8 cellular contexts compared by ENCODE assay signal in the genomic region with DNA sequence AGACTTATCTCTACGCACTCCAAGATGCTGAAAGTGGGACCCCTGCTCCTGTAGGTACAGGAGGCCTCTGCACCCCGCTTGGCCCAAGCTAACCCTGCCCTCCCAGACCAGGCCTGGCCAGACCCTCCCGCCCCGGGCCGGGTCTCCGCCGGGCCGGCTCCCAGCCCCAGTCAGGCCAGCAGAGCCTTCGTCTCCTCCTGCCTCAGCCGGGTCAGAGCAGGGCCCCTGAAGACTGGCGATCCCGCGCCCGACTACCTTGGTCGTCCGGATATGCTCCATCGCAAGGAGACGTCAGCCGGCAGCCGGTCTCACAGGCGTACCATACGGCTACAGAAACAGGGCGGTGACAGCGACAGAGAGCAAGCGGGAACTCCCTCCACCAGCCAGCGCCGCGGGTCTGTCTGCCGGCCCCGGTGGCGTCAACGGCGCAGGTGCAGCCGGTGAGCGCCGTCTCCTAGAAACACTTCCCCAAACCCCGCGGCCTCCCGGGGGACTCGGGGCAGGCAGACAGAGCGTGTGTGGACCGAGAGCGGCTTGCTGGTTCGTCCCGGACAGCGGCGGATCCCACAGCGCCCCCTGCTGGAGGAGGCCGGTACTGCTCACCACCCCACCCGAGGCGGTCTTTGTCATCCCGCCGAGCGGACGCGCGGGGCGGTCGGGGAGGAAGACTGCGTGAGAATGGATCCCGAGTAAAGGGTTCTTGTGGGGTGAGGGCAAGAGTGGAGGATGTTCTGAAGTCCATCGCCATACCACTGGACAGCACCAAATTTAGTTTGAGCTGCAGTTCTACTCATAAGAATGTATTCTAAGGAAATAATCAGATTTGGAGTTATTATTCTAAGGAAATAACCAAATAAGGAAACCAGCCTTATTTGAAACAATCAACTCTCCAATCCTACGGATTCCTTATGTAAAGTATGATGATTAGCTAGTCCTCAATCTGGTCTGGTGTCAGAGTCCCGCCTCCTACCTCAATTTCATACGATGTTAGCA. TPM values are rescaled to one million over a fixed set of nuclear protein-coding genes. Genes with fewer than 3 reads are reported as not detected.
DNase-seq lines count a peak whose midpoint lies in the region; ATAC-seq and TF ChIP-seq lines count a peak whose summit lies in the region.

A gene (minus strand): TSS at position 520 of the 993 bp plus-strand sequence. CDS start 241 bp downstream, at position 279.

- H2BK15ac ChIP-seq in neuronal stem cell (ENCODE audit: low read length) = no peak within 1 kb of the TSS

- H3K36me3 ChIP-seq in HAP-1 (replicated peaks) = no peaks in the 10 kb centered on the region
- H3K36me3 ChIP-seq in MM.1S (replicated peaks; ENCODE audit: insufficient read depth, low read length) = no peaks in the 10 kb centered on the region
- H3K36me3 ChIP-seq in SJCRH30 = no peaks in the 10 kb centered on the region; the same call in 1 of the 2 replicates
- no peaks in the 10 kb centered on the region for H3K36me3 ChIP-seq in neuronal stem cell (replicated peaks in 1 of 2; ENCODE audit: control insufficient read depth in 2 of 2, insufficient read depth in 2 of 2, low read length in 2 of 2)

- H3K9ac ChIP-seq in MM.1S (ENCODE audit: low read length) (peak within 1 kb of the TSS; percentile 96), neuronal stem cell (ENCODE audit: low read depth, low read length, poor library complexity) (peak within 1 kb of the TSS; percentile 85)

- H2BK120ac ChIP-seq in neuronal stem cell (ENCODE audit: low read depth, low read length) = no peak within 1 kb of the TSS

- H3K9me3 ChIP-seq in HAP-1 (no peaks in the 10 kb centered on the region), MM.1S (replicated peaks; ENCODE audit: insufficient read depth, low read length) (no peaks in the 10 kb centered on the region), SJCRH30 (replicated peaks) (no peaks in the 10 kb centered on the region), neuronal stem cell (replicated peaks in 1 of 2; ENCODE audit: control insufficient read depth in 2 of 2, insufficient read depth in 1 of 2, low read depth in 1 of 2, low read length in 2 of 2) (no peaks in the 10 kb centered on the region)

- H3K27ac ChIP-seq in MM.1S (ENCODE audit: low read length) = peak within 1 kb of the TSS; percentile 97
- H3K27ac ChIP-seq in SJCRH30 = peak within 1 kb of the TSS; percentile 49
- peak within 1 kb of the TSS; percentile 72 for H3K27ac ChIP-seq in foreskin keratinocyte
- H3K27ac ChIP-seq in neuronal stem cell (replicated peaks; ENCODE audit: low read length) = peak within 1 kb of the TSS; percentile 43
- H3K27ac ChIP-seq in substantia nigra (ENCODE audit: low read depth, low read length, poor library complexity, severe bottlenecking) = peak within 1 kb of the TSS; percentile 83

- H4K8ac ChIP-seq in neuronal stem cell (ENCODE audit: low read depth, low read length) = no peak within 1 kb of the TSS

- H3K14ac ChIP-seq in neuronal stem cell (ENCODE audit: low read length) = no peak within 1 kb of the TSS

- H2AFZ ChIP-seq in MM.1S (ENCODE audit: low read length) (peak within 1 kb of the TSS; percentile 70), neuronal stem cell (ENCODE audit: low read length) (peak within 1 kb of the TSS; percentile 97)

- H3K27me3 ChIP-seq in HAP-1 (ENCODE audit: low read depth) (peaks cover 7% of the 10 kb centered on the region), MM.1S (replicated peaks; ENCODE audit: insufficient read depth, low read length) (no peaks in the 10 kb centered on the region), SJCRH30 (no peaks in the 10 kb centered on the region), foreskin keratinocyte (no peaks in the 10 kb centered on the region), neuronal stem cell (ENCODE audit: control insufficient read depth in 3 of 3, insufficient read depth in 3 of 3, low read depth in 1 of 3, low read length in 3 of 3) (no peaks in the 10 kb centered on the region)

- TF ChIP-seq CTCF in MM.1S (IDR thresholded peaks at IDR 0.05; ENCODE audit: low read length) = peak; percentile 75
- peak; percentile 98 for TF ChIP-seq CTCF in foreskin keratinocyte (conservative IDR thresholded peaks at IDR 0.05)

- H2AK5ac ChIP-seq in neuronal stem cell (ENCODE audit: low read depth, low read length) = no peak within 1 kb of the TSS

- peak within 1 kb of the TSS; percentile 46 for H2BK5ac ChIP-seq in neuronal stem cell (ENCODE audit: low read length)

- H2BK12ac ChIP-seq in neuronal stem cell (ENCODE audit: low read length) = no peak within 1 kb of the TSS

- peak; percentile 93 for ATAC-seq in foreskin keratinocyte

- H3K4ac ChIP-seq in neuronal stem cell (ENCODE audit: low read length) = no peak within 1 kb of the TSS

- H4K91ac ChIP-seq in neuronal stem cell (ENCODE audit: low read depth, low read length, poor library complexity) = no peak within 1 kb of the TSS

- H3K9me2 ChIP-seq in MM.1S (replicated peaks; ENCODE audit: insufficient read depth, low read length) = no peaks in the 10 kb centered on the region

- H4K20me1 ChIP-seq in MM.1S (ENCODE audit: insufficient read depth, low read length) = no peaks in the 10 kb centered on the region

- DNase-seq in GF-D8 (lab: John Stamatoyannopoulos, UW) = peak; percentile 95
- peak; percentile 76 to 95 for DNase-seq in HAP-1 (ENCODE audit: low spot score in 2 of 2)
- peak; percentile 84 for DNase-seq in MM.1S
- peak; percentile 93 to 94 for DNase-seq in SJCRH30
- peak; percentile 92 to 98 (median 98) for DNase-seq in activated naive CD4-positive, alpha-beta T cell (lab: John Stamatoyannopoulos, UW)
- DNase-seq in foreskin keratinocyte = peak; percentile 61 to 81
- DNase-seq in neuronal stem cell (ENCODE audit: low spot score) = peak; percentile 85
- peak; percentile 61 to 97 (median 88) for DNase-seq in substantia nigra (lab: John Stamatoyannopoulos, UW)

- H3K4me2 ChIP-seq in MM.1S (ENCODE audit: low read depth, low read length) (peak within 1 kb of the TSS; percentile 69; the same call in 1 of the 2 replicates), neuronal stem cell (ENCODE audit: insufficient read depth, low read length, poor library complexity, severe bottlenecking) (peak within 1 kb of the TSS; percentile 69)

- peak within 1 kb of the TSS; percentile 88 for H3K4me3 ChIP-seq in HAP-1
- peak within 1 kb of the TSS; percentile 77 for H3K4me3 ChIP-seq in MM.1S (ENCODE audit: low read length)
- peak within 1 kb of the TSS; percentile 78 for H3K4me3 ChIP-seq in SJCRH30
- peak within 1 kb of the TSS; percentile 66 to 97 for H3K4me3 ChIP-seq in neuronal stem cell (ENCODE audit: low read length in 2 of 2)

- H3K79me2 ChIP-seq in MM.1S (ENCODE audit: low read length) = peaks cover 30% of the 10 kb centered on the region

- H3K23ac ChIP-seq in neuronal stem cell (ENCODE audit: low read depth, low read length, poor library complexity) = peak within 1 kb of the TSS; percentile 45

- no CpG with 5 or more reads among the region's 65 CpGs for WGBS in neuronal stem cell (ENCODE audit: extremely low coverage in 2 of 2, insufficient read length in 2 of 2, insufficient replicate concordance in 1 of 2), 2 donors

- H3K79me1 ChIP-seq in neuronal stem cell (ENCODE audit: low read depth, low read length) = no peaks in the 10 kb centered on the region

- H3F3A ChIP-seq in MM.1S (ENCODE audit: insufficient read depth, low read length) = peaks cover 9% of the 10 kb centered on the region

- in situ Hi-C loops in HAP-1 (cut with MboI; ENCODE audit: low sequenced_read_pairs) = no loop called here

- peak within 1 kb of the TSS; percentile 24 for H3K18ac ChIP-seq in neuronal stem cell (ENCODE audit: low read length)

- H3K4me1 ChIP-seq in HAP-1 (0 out of 2 replicates have a peak, but pooled peaks cover 4% of the 10 kb centered on the region), MM.1S (ENCODE audit: low read length) (peaks cover 11% of the 10 kb centered on the region; the same call in 1 of the 2 replicates), SJCRH30 (no peaks in the 10 kb centered on the region), foreskin keratinocyte (peaks cover 7% of the 10 kb centered on the region), neuronal stem cell (ENCODE audit: control insufficient read depth in 2 of 2, insufficient read depth in 1 of 2, low read depth in 1 of 2, low read length in 2 of 2) (peaks cover under 1 to 4% of the 10 kb centered on the region in 2 donors)

RNA-seq across cellular contexts. Expression of the gene that starts here (rescaled TPM):
- total RNA-seq in SJCRH30 (2014; rRNA removed; shearing (Covaris generic)) = 23.1 and 24.8 TPM in 2 replicates
- 25.4 and 25.8 TPM in 2 replicates for total RNA-seq in foreskin keratinocyte
- 6.3 and 8.2 TPM in 2 replicates for polyA plus RNA-seq in foreskin keratinocyte
- polyA plus RNA-seq in neuronal stem cell (2013, experiment 1 of 2) = 7.0 TPM
- 7.1 TPM for polyA plus RNA-seq in neuronal stem cell (2013, experiment 2 of 2)

Comparison
In these comparisons a context has a peak if more than half of its experiments do, and no peak if none do; other contexts are left out.
1. Peak in every context shown above with its lines: DNase-seq, ATAC-seq, H3K4me3 ChIP-seq and H3K27ac ChIP-seq.
2. H3K27ac ChIP-seq: peak in every context shown above with its lines; median percentile 97 in MM.1S; 83 in substantia nigra; 72 in foreskin keratinocyte; 49 in SJCRH30; 43 in neuronal stem cell.